Comparison of ENCODE assay signal across 9 cellular contexts in the genomic region with DNA sequence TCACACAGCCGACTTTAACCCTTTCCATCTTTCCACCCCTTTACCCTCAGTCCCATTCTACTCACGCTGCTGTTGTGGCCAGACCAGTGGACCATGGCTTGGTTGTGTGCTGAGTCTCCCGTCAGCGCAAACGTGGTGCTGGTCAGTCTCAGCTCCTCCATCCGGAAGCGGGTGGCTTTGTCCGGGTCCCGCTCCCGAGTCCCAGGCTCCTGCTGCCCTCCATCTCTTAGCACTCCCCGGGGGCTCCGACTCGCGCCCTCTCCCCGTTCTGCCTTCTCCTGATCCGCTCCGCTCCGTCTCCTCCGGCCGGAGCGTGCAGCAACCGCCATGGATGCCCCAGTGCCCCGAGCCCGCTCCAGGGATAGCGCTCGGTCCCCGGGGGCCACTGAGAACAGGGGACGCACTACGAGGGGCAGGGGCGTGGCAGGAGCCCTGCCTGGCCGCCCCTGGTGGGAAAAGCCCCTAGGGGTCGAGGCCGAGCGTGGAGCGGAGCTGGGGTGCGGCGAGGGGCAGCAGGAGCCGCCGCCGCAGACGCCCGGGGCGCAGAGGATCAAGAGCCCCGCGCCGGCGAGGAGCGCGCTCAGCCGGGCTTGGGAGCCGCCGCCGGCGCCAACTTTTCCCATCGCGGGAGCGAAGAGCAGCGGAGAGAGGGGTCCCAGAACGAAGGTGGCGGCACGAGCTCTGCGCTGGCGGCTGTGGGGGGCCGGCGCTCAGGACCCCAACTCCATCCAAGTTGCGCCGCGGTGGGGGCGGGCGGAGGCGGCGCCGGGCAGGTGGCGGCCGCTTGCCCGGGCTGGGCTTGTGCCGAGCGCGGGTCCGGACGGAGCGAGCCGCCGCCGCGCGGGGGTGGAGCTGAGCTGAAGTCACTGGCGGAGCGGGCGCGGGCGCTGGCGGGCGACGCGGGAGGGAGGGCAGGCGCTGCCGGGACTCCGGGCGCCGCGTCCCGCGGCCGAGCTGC. TPM values are rescaled to one million over a fixed set of nuclear protein-coding genes. Genes with fewer than 3 reads are reported as not detected.
DNase-seq lines count a peak whose midpoint lies in the region; ATAC-seq and FAIRE-seq lines count a peak whose summit lies in the region.
"Had no signal": no experiment of that assay in that cellular context is flagged by ENCODE, and none has a peak within 500 bp of the region (broad histone marks: within the 10 kb centered on the region; RNA-seq: fewer than 3 reads in every experiment).

A gene (minus strand): TSS at position 803 of the 958 bp plus-strand sequence.

- H3K27me3 ChIP-seq in small intestine (ENCODE audit: control insufficient read depth in 2 of 2, insufficient read depth in 2 of 2, low read length in 2 of 2), result peaks cover 8 to 14% of the 10 kb centered on the region in 2 donors
- no peaks in the 10 kb centered on the region for H3K27me3 ChIP-seq in CD4-positive, alpha-beta memory T cell (ENCODE audit: insufficient read depth, low read length)

- no peak within 1 kb of the TSS for H3K27ac ChIP-seq in small intestine (ENCODE audit: low read depth in 1 of 2, low read length in 1 of 2)
- no peak within 1 kb of the TSS for H3K27ac ChIP-seq in CD4-positive, alpha-beta memory T cell (ENCODE audit: low read depth, low read length)

- DNase-seq in cerebellum (ENCODE audit: low spot score), result peak; percentile 3
- peak; percentile 87 for DNase-seq in left kidney (ENCODE audit: low read depth, low spot score)
- DNase-seq in small intestine, result no peak
- DNase-seq in CD4-positive, alpha-beta memory T cell, result no peak
- DNase-seq in pons (ENCODE audit: low spot score), result no peak
- DNase-seq in stimulated activated CD8-positive, alpha-beta memory T cell treated with anti-CD3 and anti-CD28 coated beads, Interleukin-4, amount 100 ng/mL, for 48 hours, result no peak
- no peak for DNase-seq in NCI-H2171 treated with DMSO at 0.1 percent for 48 hours (lab: John Stamatoyannopoulos, UW)
- DNase-seq: activated CD8-positive, alpha-beta T cell treated with anti-CD3 and anti-CD28 coated beads for 36 hours had no signal

- peak; percentile 58 for ATAC-seq in HG02759 (IDR thresholded peaks at IDR 0.05; ENCODE audit: unreplicated experiment)
- ATAC-seq: activated CD8-positive, alpha-beta T cell treated with anti-CD3 and anti-CD28 coated beads for 36 hours had no signal

- no peaks in the 10 kb centered on the region for H3K36me3 Mint-ChIP-seq in CD4-positive, alpha-beta memory T cell

- POLR2A ChIA-PET in CD4-positive, alpha-beta memory T cell (lab: Charles Lee; ENCODE audit: partially characterized antibody), result no interaction called here

- no peak for FAIRE-seq in small intestine (lab: Jason Lieb, UNC)

- no peak within 1 kb of the TSS for H3K4me3 Mint-ChIP-seq in CD4-positive, alpha-beta memory T cell
- H3K4me3 Mint-ChIP-seq: activated CD8-positive, alpha-beta T cell treated with anti-CD3 and anti-CD28 coated beads for 36 hours had no signal

- H3K27me3 Mint-ChIP-seq in CD4-positive, alpha-beta memory T cell, result peaks cover 4 to 5% of the 10 kb centered on the region in 2 donors

- peaks cover 0 to 11% (median 6%) of the 10 kb centered on the region in 8 donors for H3K9me3 Mint-ChIP-seq in CD4-positive, alpha-beta memory T cell

- intact Hi-C loops in CD4-positive, alpha-beta memory T cell (cut with micrococcal nuclease), result no loop called here

- H3K4me1 Mint-ChIP-seq in CD4-positive, alpha-beta memory T cell, result peaks cover 0 to 2% (median 0%) of the 10 kb centered on the region in 4 donors

- WGBS in small intestine, 3 donors, result 3 to 12% (median 8%) methylated on average over 60 to 105 of the region's 105 CpGs

- no peaks in the 10 kb centered on the region for H3K4me1 ChIP-seq in small intestine (ENCODE audit: control insufficient read depth in 2 of 2, insufficient read depth in 1 of 2, low read depth in 1 of 2, low read length in 1 of 2)
- H3K4me1 ChIP-seq in CD4-positive, alpha-beta memory T cell (ENCODE audit: insufficient read depth, low read length), result no peaks in the 10 kb centered on the region

- peak within 1 kb of the TSS; percentile 12 to 21 for H3K4me3 ChIP-seq in small intestine (ENCODE audit: low read depth in 1 of 2, low read length in 2 of 2)
- H3K4me3 ChIP-seq in CD4-positive, alpha-beta memory T cell (ENCODE audit: low read length in 2 of 2), result no peak within 1 kb of the TSS

- CTCF ChIA-PET in CD4-positive, alpha-beta memory T cell (lab: Charles Lee; ENCODE audit: partially characterized antibody), result no interaction called here

- H3K27ac Mint-ChIP-seq in CD4-positive, alpha-beta memory T cell, result no peak within 1 kb of the TSS
- H3K27ac Mint-ChIP-seq: activated CD8-positive, alpha-beta T cell treated with anti-CD3 and anti-CD28 coated beads for 36 hours had no signal

- no peaks in the 10 kb centered on the region for H3K36me3 ChIP-seq in small intestine (ENCODE audit: control insufficient read depth in 2 of 2, insufficient read depth in 2 of 2, low read length in 2 of 2)
- H3K36me3 ChIP-seq in CD4-positive, alpha-beta memory T cell (ENCODE audit: insufficient read depth, low read length), result no peaks in the 10 kb centered on the region

- H3K9me3 ChIP-seq in small intestine (ENCODE audit: control insufficient read depth, low read depth), result no peaks in the 10 kb centered on the region
- H3K9me3 ChIP-seq in CD4-positive, alpha-beta memory T cell (ENCODE audit: control insufficient read depth in 1 of 2, low read length in 2 of 2), result no peaks in the 10 kb centered on the region

RNA-seq across cellular contexts. Expression of the gene that starts here (rescaled TPM):
- 25.6 TPM for total RNA-seq in cerebellum
- polyA plus RNA-seq in small intestine, result 1 to 10 TPM in 1 of 3 donors, under 1 TPM in 1, not detected in 1; under 0.01 to 1.4 TPM
- not detected for total RNA-seq in CD4-positive, alpha-beta memory T cell
- polyA plus RNA-seq in CD4-positive, alpha-beta memory T cell, result not detected
- total RNA-seq: activated CD8-positive, alpha-beta T cell treated with anti-CD3 and anti-CD28 coated beads for 36 hours had no signal

Comparison
In these comparisons a context has a peak if more than half of its experiments do, and no peak if none do; other contexts are left out.
1. RNA of the gene that starts here (total RNA-seq): 25.6 TPM in cerebellum (single experiment); not detected in CD4-positive, alpha-beta memory T cell; every median in the first group is over 10 times any median in the second.
2. DNase-seq: peak in cerebellum (single experiment) and left kidney (single experiment); none in small intestine (single experiment), CD4-positive, alpha-beta memory T cell (0 of 5), pons (single experiment), stimulated activated CD8-positive, alpha-beta memory T cell treated with anti-CD3 and anti-CD28 coated beads, Interleukin-4, amount 100 ng/mL, for 48 hours (single experiment) and NCI-H2171 treated with DMSO at 0.1 percent for 48 hours (single experiment).
3. H3K4me3 ChIP-seq: peak in small intestine (2 of 2); none in CD4-positive, alpha-beta memory T cell (0 of 2).